In genomic region chr3:16604887-16605602, GRCh38 we compare ENCODE assay signal across 2 cellular contexts.
TF ChIP-seq lines count a peak whose summit lies in the region.

TSS of gene DAZL (minus strand) at chr3:16605423. CDS start at chr3:16605205, 218 bp downstream.

TF ChIP-seq in SK-N-SH, 30 proteins besides CTCF, POLR2A, EP300 and RAD21 (continued from another document):
- no peak for TF ChIP-seq IRF3 (IDR thresholded peaks at IDR 0.05; ENCODE audit: low read depth, low read length)
- TF ChIP-seq ZBTB33 (IDR thresholded peaks at IDR 0.05; ENCODE audit: borderline replicate concordance, low read depth) = no peak
- TF ChIP-seq NRF1 (IDR thresholded peaks at IDR 0.05; ENCODE audit: low read depth, low read length) = no peak
- no peak for TF ChIP-seq RXRA (IDR thresholded peaks at IDR 0.05; ENCODE audit: borderline replicate concordance, low read depth)
- TF ChIP-seq NFIC (IDR thresholded peaks at IDR 0.05; ENCODE audit: borderline replicate concordance) = no peak
- TF ChIP-seq FOXJ3 (CRISPR knock-in tag; IDR thresholded peaks at IDR 0.05) = no peak
- no peak for TF ChIP-seq RFX5 (IDR thresholded peaks at IDR 0.05; ENCODE audit: low read length)
- no peak for TF ChIP-seq MEF2A (IDR thresholded peaks at IDR 0.05; ENCODE audit: borderline replicate concordance, low read depth)
- no peak for TF ChIP-seq RCOR1 (IDR thresholded peaks at IDR 0.05; ENCODE audit: low read length)
- TF ChIP-seq REST (IDR thresholded peaks at IDR 0.05; ENCODE audit: low read depth, low read length) = no peak
- TF ChIP-seq GABPA (IDR thresholded peaks at IDR 0.05; ENCODE audit: low read depth) = no peak

TF ChIP-seq in SK-N-SH treated with all-trans-retinoic acid at 6 μM for 48 hours, 23 proteins besides CTCF, POLR2A, EP300 and RAD21:
- TF ChIP-seq PATZ1 (CRISPR knock-in tag; IDR thresholded peaks at IDR 0.05; ENCODE audit: borderline replicate concordance) (no peak), ZC3H10 (CRISPR knock-in tag; IDR thresholded peaks at IDR 0.05) (no peak), ZNF70 (CRISPR knock-in tag; IDR thresholded peaks at IDR 0.05) (no peak), ESRRG (CRISPR knock-in tag; IDR thresholded peaks at IDR 0.05) (no peak), PPARA (CRISPR knock-in tag; IDR thresholded peaks at IDR 0.05; ENCODE audit: borderline replicate concordance) (no peak), TSHZ2 (CRISPR knock-in tag; IDR thresholded peaks at IDR 0.05) (no peak), ARNTL (CRISPR knock-in tag; IDR thresholded peaks at IDR 0.05; ENCODE audit: borderline replicate concordance, low read depth) (no peak), CSRNP3 (CRISPR knock-in tag; IDR thresholded peaks at IDR 0.05) (no peak)
